In genomic region chr19:2149980-2150793, GRCh38 we compare ENCODE assay signal across 8 cellular contexts. TPM values are rescaled to one million over a fixed set of nuclear protein-coding genes. Genes with fewer than 3 reads are reported as not detected.
DNase-seq lines count a peak whose midpoint lies in the region; ATAC-seq and TF ChIP-seq lines count a peak whose summit lies in the region.

No MANE protein-coding gene starts in this region.

- H3K36me3 Mint-ChIP-seq in activated CD8-positive, alpha-beta memory T cell treated with anti-CD3 and anti-CD28 coated beads, Interleukin-2, amount 10 ng/mL, durations not matched to agents 7 days and 5 days, result peaks cover 8% of the 10 kb centered on the region

- intact Hi-C loops in heart left ventricle (cut with DNase I), result loop anchor here in 7 of 10 donors (2.0 to 10.0 kb wide), 11 partner anchors 53 to 465 kb away; partner anchors contain the start of genes IZUMO4 (in 3 of the 7), MOB3A (in 3 of the 7), PLEKHJ1 (in 2 of the 7) and SF3A2 (in 2 of the 7)

- no peak for TF ChIP-seq POLR2A in heart left ventricle (IDR thresholded peaks at IDR 0.05)

- H3K36me3 ChIP-seq in heart left ventricle, result peaks cover 0 to 15% (median 0%) of the 10 kb centered on the region in 9 donors

- no peak for TF ChIP-seq CTCF in VCaP (conservative IDR thresholded peaks at IDR 0.05)
- no peak for TF ChIP-seq CTCF in heart left ventricle (IDR thresholded peaks at IDR 0.05)

- H3K9me3 Mint-ChIP-seq in activated CD8-positive, alpha-beta memory T cell treated with anti-CD3 and anti-CD28 coated beads, Interleukin-2, amount 10 ng/mL, durations not matched to agents 7 days and 5 days (ENCODE audit: low read depth), result no peaks in the 10 kb centered on the region

- H3K4me1 Mint-ChIP-seq in activated CD8-positive, alpha-beta memory T cell treated with anti-CD3 and anti-CD28 coated beads, Interleukin-2, amount 10 ng/mL, durations not matched to agents 7 days and 5 days, result peaks cover 49% of the 10 kb centered on the region

- H3K27ac ChIP-seq in VCaP (peak overlapping the region; percentile 94), heart left ventricle (peak overlapping the region; percentile 44 to 96 (median 89))

- 13 to 17% (median 15%) methylated on average over 29 to 30 of the region's 30 CpGs for WGBS in heart left ventricle, 4 donors

- H3K4me1 ChIP-seq in heart left ventricle, result peaks cover 0 to 50% (median 38%) of the 10 kb centered on the region in 12 donors

- H3K4me3 ChIP-seq in heart left ventricle (peak overlapping the region; percentile 70 to 99 (median 97)), skeletal muscle cell (ENCODE audit: low read depth, low read length) (peak overlapping the region; percentile 99)

- peak; percentile 57 for DNase-seq in activated CD8-positive, alpha-beta memory T cell treated with anti-CD3 and anti-CD28 coated beads, Interleukin-2, amount 10 ng/mL, durations not matched to agents 7 days and 5 days
- DNase-seq in activated CD8-positive, alpha-beta memory T cell treated with anti-CD3 and anti-CD28 coated beads for 24 hours, result no peak
- DNase-seq in heart left ventricle (no peak), skeletal muscle cell (ENCODE audit: low read depth) (no peak), NCI-H1105 (lab: John Stamatoyannopoulos, UW) (no peak)
- DNase-seq in stimulated activated naive CD4-positive, alpha-beta T cell treated with Interleukin-2 at 50 U/mL for 16 hours (lab: John Stamatoyannopoulos, UW), result no peak

- H3K4me3 Mint-ChIP-seq in activated CD8-positive, alpha-beta memory T cell treated with anti-CD3 and anti-CD28 coated beads, Interleukin-2, amount 10 ng/mL, durations not matched to agents 7 days and 5 days, result peak overlapping the region; percentile 80

- ATAC-seq in activated CD8-positive, alpha-beta memory T cell treated with anti-CD3 and anti-CD28 coated beads, Interleukin-2, amount 10 ng/mL, durations not matched to agents 7 days and 5 days, result no peak
- ATAC-seq in heart left ventricle (no peak), HG02763 (IDR thresholded peaks at IDR 0.05; ENCODE audit: unreplicated experiment) (no peak)

- no peaks in the 10 kb centered on the region for H3K9me3 ChIP-seq in heart left ventricle

- H3K27me3 Mint-ChIP-seq in activated CD8-positive, alpha-beta memory T cell treated with anti-CD3 and anti-CD28 coated beads, Interleukin-2, amount 10 ng/mL, durations not matched to agents 7 days and 5 days, result no peaks in the 10 kb centered on the region

- H3K27ac Mint-ChIP-seq in activated CD8-positive, alpha-beta memory T cell treated with anti-CD3 and anti-CD28 coated beads, Interleukin-2, amount 10 ng/mL, durations not matched to agents 7 days and 5 days, result peak overlapping the region; percentile 78

- H3K27me3 ChIP-seq in heart left ventricle, result no peaks in the 10 kb centered on the region

- CTCF ChIA-PET in activated CD8-positive, alpha-beta memory T cell treated with anti-CD3 and anti-CD28 coated beads, Interleukin-2, amount 10 ng/mL, durations not matched to agents 7 days and 5 days (lab: Charles Lee), result interaction anchor here (0.8 to 2.0 kb wide), 3 partner anchors 12 to 17 kb away, joined by 3 to 5 read pairs (median 3); no protein-coding TSS in a partner anchor

RNA-seq across cellular contexts. Expression of gene AP3D1, which starts 1.2 kb away (rescaled TPM):
- 100 to 1,000 TPM; 110 to 127 TPM for total RNA-seq in activated CD8-positive, alpha-beta memory T cell treated with anti-CD3 and anti-CD28 coated beads, Interleukin-2, amount 10 ng/mL, durations not matched to agents 7 days and 5 days
- total RNA-seq in heart left ventricle, result 100 to 1,000 TPM in 5 of 9 donors, 10 to 100 TPM in 4; 63.1 to 116 (median 103) TPM
- polyA plus RNA-seq in heart left ventricle, result 100 to 1,000 TPM in 1 of 2 donors, 10 to 100 TPM in 1; 66.3 to 124 TPM

RNA-seq across cellular contexts. Expression of gene DOT1L, which starts 13.5 kb away (rescaled TPM):
- 100 to 1,000 TPM in 1 of 2 experiments, 10 to 100 TPM in 1; 99.9 to 105 TPM for total RNA-seq in activated CD8-positive, alpha-beta memory T cell treated with anti-CD3 and anti-CD28 coated beads, Interleukin-2, amount 10 ng/mL, durations not matched to agents 7 days and 5 days
- 10 to 100 TPM in 6 of 9 donors, 1 to 10 TPM in 3; 5.2 to 24.0 (median 10.8) TPM for total RNA-seq in heart left ventricle
- polyA plus RNA-seq in heart left ventricle, result 10 to 100 TPM in 1 of 2 donors, 1 to 10 TPM in 1; 5.7 to 22.4 TPM

RNA-seq across cellular contexts. Expression of gene IZUMO4, which starts 53.5 kb away (rescaled TPM):
- 10 to 100 TPM in 1 of 2 experiments, 1 to 10 TPM in 1; 7.2 to 10.1 TPM for total RNA-seq in activated CD8-positive, alpha-beta memory T cell treated with anti-CD3 and anti-CD28 coated beads, Interleukin-2, amount 10 ng/mL, durations not matched to agents 7 days and 5 days
- 1 to 10 TPM in 8 of 9 donors, not detected in 1; 1.7 to 6.2 (median 2.3) TPM for total RNA-seq in heart left ventricle
- 1 to 10 TPM; 4.4 to 5.8 TPM for polyA plus RNA-seq in heart left ventricle

RNA-seq across cellular contexts. Expression of gene MOB3A, which starts 54.1 kb away (rescaled TPM):
- 100 to 1,000 TPM; 200 to 202 TPM for total RNA-seq in activated CD8-positive, alpha-beta memory T cell treated with anti-CD3 and anti-CD28 coated beads, Interleukin-2, amount 10 ng/mL, durations not matched to agents 7 days and 5 days
- 10 to 100 TPM; 10.8 to 32.3 (median 16.7) TPM for total RNA-seq in heart left ventricle
- polyA plus RNA-seq in heart left ventricle, result 10 to 100 TPM in 1 of 2 donors, 1 to 10 TPM in 1; 7.1 to 18.6 TPM

Comparison
In these comparisons a context has a peak if more than half of its experiments do, and no peak if none do; other contexts are left out.
1. RNA of gene DOT1L, which starts 13.5 kb away (total RNA-seq): 99.9 to 105 TPM in activated CD8-positive, alpha-beta memory T cell treated with anti-CD3 and anti-CD28 coated beads, Interleukin-2, amount 10 ng/mL, durations not matched to agents 7 days and 5 days; 5.2 to 24.0 TPM in heart left ventricle; every median in the first group is over 4 times any median in the second.